In genomic region chr1:246566808-246567154, GRCh38 we compare ENCODE assay signal across 8 cellular contexts. TPM values are rescaled to one million over a fixed set of nuclear protein-coding genes. Genes with fewer than 3 reads are reported as not detected.
DNase-seq lines count a peak whose midpoint lies in the region; ATAC-seq, FAIRE-seq and TF ChIP-seq lines count a peak whose summit lies in the region.

No MANE protein-coding gene starts in this region.

- H3K27me3 ChIP-seq in GM23338 (ENCODE audit: insufficient read depth) (no peaks in the 10 kb centered on the region), HepG2 (ENCODE audit: control insufficient read depth in 1 of 2, insufficient read depth in 2 of 2, low read length in 2 of 2) (no peaks in the 10 kb centered on the region; a peak in 1 of 5 replicates), stomach smooth muscle (ENCODE audit: control insufficient read depth in 1 of 2, insufficient read depth in 2 of 2, low read length in 2 of 2) (no peaks in the 10 kb centered on the region)

- intact Hi-C loops in HepG2 (cut with micrococcal nuclease; ENCODE audit: unreplicated experiment), result loop anchor here (1.0 to 5.0 kb wide), 2 partner anchors 17 to 36 kb away; no protein-coding TSS in a partner anchor

- H3K79me2 ChIP-seq in GM23338 (replicated peaks; ENCODE audit: insufficient read depth) (peaks cover 86% of the 10 kb centered on the region), HepG2 (ENCODE audit: insufficient read depth, low read length) (peaks cover 72% of the 10 kb centered on the region)

- no peaks in the 10 kb centered on the region for H3F3A ChIP-seq in GM23338 (replicated peaks; ENCODE audit: low read depth)

- H3K27me3 Mint-ChIP-seq in GM23338 (ENCODE audit: insufficient read depth, low read depth, poor library complexity), result peaks cover 7% of the 10 kb centered on the region

- H3K27ac Mint-ChIP-seq in GM23338, result peak overlapping the region; percentile 90; the same call in 1 of the 2 replicates

- H4K20me1 ChIP-seq in GM23338 (replicated peaks; ENCODE audit: insufficient read depth) (peaks cover 9% of the 10 kb centered on the region; the same call in 1 of the 2 replicates), HepG2 (ENCODE audit: insufficient read depth, low read length) (no peaks in the 10 kb centered on the region)

- in situ Hi-C loops in HepG2 (cut with HindIII; ENCODE audit: extremely low pct_ligation_motif_present, low pct_unique_long_range_greater_than_20kb), result no loop called here

- H3K4me1 Mint-ChIP-seq in GM23338, result peaks cover 9% of the 10 kb centered on the region

- H3K9me3 ChIP-seq in HepG2 (ENCODE audit: low read length) (no peaks in the 10 kb centered on the region), stomach smooth muscle (ENCODE audit: control insufficient read depth in 2 of 2, low read length in 2 of 2) (no peaks in the 10 kb centered on the region)

- under 1% methylated on average over 16 of the region's 16 CpGs for WGBS in HepG2 (ENCODE audit: low lambda C conversion rate)

- no TSS peak for BruUV-seq in HepG2 (replicated peaks; lab: Mats Ljungman, UMichigan)

- H3K27ac ChIP-seq in GM23338 (ENCODE audit: low read depth), result peak overlapping the region; percentile 86
- peak overlapping the region; percentile 75 for H3K27ac ChIP-seq in HepG2 (ENCODE audit: extremely low read length, insufficient read depth, low read length)
- H3K27ac ChIP-seq in stomach smooth muscle (ENCODE audit: low read length), result peak overlapping the region; percentile 89

- no peak for TF ChIP-seq POLR2A in HepG2 (IDR thresholded peaks at IDR 0.05; ENCODE audit: insufficient read depth in 1 of 2, low read depth in 2 of 2, low read length in 2 of 2)

- DNase-seq in SIG-M5 treated with dmso at 0.1 percent for 504 hours (lab: John Stamatoyannopoulos, UW; ENCODE audit: unreplicated experiment) (peak; percentile 74), SIG-M5 (lab: John Stamatoyannopoulos, UW) (no peak), GM23338 (ENCODE audit: low spot score) (no peak), MV-4-11 (lab: John Stamatoyannopoulos, UW) (peak; percentile 41), cardiac fibroblast (ENCODE audit: low read depth in 2 of 2) (peak in 1 of 2 donors; percentile 45), HepG2 (ENCODE audit: low spot score) (no peak), NCI-H187 (lab: John Stamatoyannopoulos, UW) (no peak)

- H3K4me2 ChIP-seq in GM23338 (peak overlapping the region; percentile 94), HepG2 (ENCODE audit: low read depth, low read length) (peak overlapping the region; percentile 72)

- ATAC-seq in GM23338 (no peak), HepG2 (no peak)

- POLR2A ChIA-PET in HepG2 (lab: Yijun Ruan, JAX), result interaction anchor here (0.8 to 2.8 kb wide), 5 partner anchors 16 to 116 kb away, joined by 3 to 34 read pairs (median 3); no protein-coding TSS in a partner anchor

- peaks cover 17% of the 10 kb centered on the region for H3K36me3 Mint-ChIP-seq in GM23338 (ENCODE audit: low read depth)

- no peak for TF ChIP-seq EP300 in HepG2 (IDR thresholded peaks at IDR 0.05; ENCODE audit: low read depth in 2 of 2, low read length in 2 of 2)
- no peak for TF ChIP-seq EP300 in HepG2 (CRISPR knock-in tag; IDR thresholded peaks at IDR 0.05; ENCODE audit: borderline replicate concordance)

- no peaks in the 10 kb centered on the region for H3K9me2 ChIP-seq in GM23338 (ENCODE audit: insufficient read depth)

- H3K4me3 ChIP-seq in GM23338, result peak overlapping the region; percentile 95
- H3K4me3 ChIP-seq in cardiac fibroblast (replicated peaks in 1 of 2; ENCODE audit: low read depth in 2 of 2, low read length in 2 of 2), result peak overlapping the region; percentile 98
- peak overlapping the region; percentile 84 to 99 (median 96) for H3K4me3 ChIP-seq in HepG2 (replicated peaks in 1 of 3; ENCODE audit: insufficient read depth in 1 of 3, low read depth in 2 of 3, low read length in 3 of 3)
- H3K4me3 ChIP-seq in stomach smooth muscle (ENCODE audit: low read length in 2 of 2), result peak overlapping the region; percentile 88 to 99

- peak overlapping the region; percentile 98 for H3K4me3 Mint-ChIP-seq in GM23338

- H3K4me1 ChIP-seq in GM23338 (ENCODE audit: insufficient read depth), result peaks cover 13% of the 10 kb centered on the region; the same call in 1 of the 2 replicates
- peaks cover 54% of the 10 kb centered on the region for H3K4me1 ChIP-seq in HepG2 (ENCODE audit: insufficient read depth, low read length)
- peaks cover 16% of the 10 kb centered on the region for H3K4me1 ChIP-seq in stomach smooth muscle (ENCODE audit: control insufficient read depth, insufficient read depth, low read length)

- TF ChIP-seq CTCF in GM23338 (conservative IDR thresholded peaks at IDR 0.05; ENCODE audit: low read depth in 2 of 2), result no peak
- TF ChIP-seq CTCF in cardiac fibroblast (IDR thresholded peaks at IDR 0.05; ENCODE audit: low read depth, low read length), result no peak
- TF ChIP-seq CTCF in HepG2 (CRISPR knock-in tag; IDR thresholded peaks at IDR 0.05), result no peak; the same call in 1 of the 2 replicates

- H3K36me3 ChIP-seq in GM23338 (ENCODE audit: insufficient read depth) (no peaks in the 10 kb centered on the region), HepG2 (replicated peaks in 1 of 2; ENCODE audit: control insufficient read depth in 1 of 2, insufficient read depth in 2 of 2, low read length in 2 of 2) (peaks cover 0 to 9% of the 10 kb centered on the region in 2 experiments; a peak in 2 of 5 replicates), stomach smooth muscle (ENCODE audit: control insufficient read depth in 2 of 2, insufficient read depth in 2 of 2, low read length in 2 of 2) (peaks cover 5 to 6% of the 10 kb centered on the region in 2 donors)

- no peak for TF ChIP-seq RAD21 in HepG2 (CRISPR knock-in tag; IDR thresholded peaks at IDR 0.05)

- CTCF ChIA-PET in HepG2 (lab: Yijun Ruan, JAX; ENCODE audit: low intra/inter-chr PET ratio, low total read pairs), result no interaction called here

- H3K9ac ChIP-seq in HepG2 (ENCODE audit: insufficient read depth, low read depth, low read length) (peak overlapping the region; percentile 73), stomach smooth muscle (ENCODE audit: low read length in 2 of 2) (peak overlapping the region; percentile 90 to 93)

- FAIRE-seq in HepG2 (lab: Jason Lieb, UNC), result no peak

- peak overlapping the region; percentile 90 for H2AFZ ChIP-seq in GM23338
- no peak overlapping the region for H2AFZ ChIP-seq in HepG2 (ENCODE audit: low read length)

- H3K9me3 Mint-ChIP-seq in GM23338, result no peaks in the 10 kb centered on the region

RNA-seq across cellular contexts. Expression of gene CNST, which starts 0.5 kb away (rescaled TPM):
- 17.2 and 17.6 TPM in 2 replicates for total RNA-seq in GM23338 (2014; rRNA removed; shearing (Covaris generic))
- polyA plus RNA-seq in GM23338 (2016; fragmentation: Nextera tagmentation; extraction: Ambion mirVana) (8.1 and 8.9 TPM in 2 replicates), HepG2 (2011; rRNA removed) (6.3 and 6.4 TPM in 2 replicates)
- total RNA-seq in HepG2 (2016; rRNA removed; fragmentation: Illumina TruSeq; extraction: Trizol), result 12.4 and 15.7 TPM in 2 replicates
- 8.5 and 9.1 TPM in 2 replicates for total RNA-seq in HepG2 (2016; cell fraction: cytosol; rRNA removed; fragmentation: Illumina TruSeq; extraction: Trizol; ENCODE audit: low read depth)
- total RNA-seq in HepG2 (2016; cell fraction: insoluble cytoplasmic fraction; rRNA removed; fragmentation: Illumina TruSeq; extraction: Trizol), result 12.0 and 15.5 TPM in 2 replicates
- 7.1 and 7.9 TPM in 2 replicates for total RNA-seq in HepG2 (2016; cell fraction: membrane; rRNA removed; fragmentation: Illumina TruSeq; extraction: Trizol)
- total RNA-seq in HepG2 (2016; cell fraction: nucleus; rRNA removed; fragmentation: Illumina TruSeq; extraction: Trizol), result 12.9 and 18.4 TPM in 2 replicates
- 3.1 and 5.0 TPM in 2 replicates for polyA plus RNA-seq in HepG2 (2011; cell fraction: cytosol; rRNA removed)
- polyA plus RNA-seq in HepG2 (2011; cell fraction: nucleus; rRNA removed), result 5.9 and 6.8 TPM in 2 replicates
- 7.3 and 9.2 TPM in 2 replicates for polyA plus RNA-seq in HepG2 (2012)
- polyA plus RNA-seq in HepG2 (2016; cell fraction: cytosol; fragmentation: Illumina TruSeq; extraction: Trizol; ENCODE audit: low read depth), result 1.2 and 1.3 TPM in 2 replicates
- polyA plus RNA-seq in HepG2 (2016; cell fraction: insoluble cytoplasmic fraction; fragmentation: Illumina TruSeq; extraction: Trizol; ENCODE audit: low read depth), result 9.3 and 11.1 TPM in 2 replicates
- 2.1 and 2.4 TPM in 2 replicates for polyA plus RNA-seq in HepG2 (2016; cell fraction: membrane; fragmentation: Illumina TruSeq; extraction: Trizol; ENCODE audit: low read depth)
- polyA plus RNA-seq in HepG2 (2016; cell fraction: nucleus; fragmentation: Illumina TruSeq; extraction: Trizol; ENCODE audit: insufficient read depth, low read depth), result 14.1 and 14.2 TPM in 2 replicates
- polyA minus RNA-seq in HepG2 (2011; rRNA and poly(A)+ RNA removed; ENCODE audit: low replicate concordance), result 8.5 and 12.2 TPM in 2 replicates
- 6.3 and 8.2 TPM in 2 replicates for polyA minus RNA-seq in HepG2 (2011; cell fraction: cytosol; rRNA and poly(A)+ RNA removed)
- polyA minus RNA-seq in HepG2 (2011; cell fraction: nucleus; rRNA and poly(A)+ RNA removed), result 35.5 and 40.3 TPM in 2 replicates

RNA-seq across cellular contexts. Expression of gene TFB2M, which starts 0.7 kb away (rescaled TPM):
- 24.9 and 25.2 TPM in 2 replicates for total RNA-seq in GM23338 (2014; rRNA removed; shearing (Covaris generic))
- 11.2 and 18.7 TPM in 2 replicates for polyA plus RNA-seq in GM23338 (2016; fragmentation: Nextera tagmentation; extraction: Ambion mirVana)
- 31.4 and 45.9 TPM in 2 replicates for total RNA-seq in HepG2 (2016; rRNA removed; fragmentation: Illumina TruSeq; extraction: Trizol)
- 8.9 and 9.8 TPM in 2 replicates for total RNA-seq in HepG2 (2016; cell fraction: cytosol; rRNA removed; fragmentation: Illumina TruSeq; extraction: Trizol; ENCODE audit: low read depth)
- 32.2 and 43.1 TPM in 2 replicates for total RNA-seq in HepG2 (2016; cell fraction: insoluble cytoplasmic fraction; rRNA removed; fragmentation: Illumina TruSeq; extraction: Trizol)
- total RNA-seq in HepG2 (2016; cell fraction: membrane; rRNA removed; fragmentation: Illumina TruSeq; extraction: Trizol), result 9.8 and 12.0 TPM in 2 replicates
- 17.5 and 20.5 TPM in 2 replicates for total RNA-seq in HepG2 (2016; cell fraction: nucleus; rRNA removed; fragmentation: Illumina TruSeq; extraction: Trizol)
- 12.0 and 15.7 TPM in 2 replicates for polyA plus RNA-seq in HepG2 (2011; rRNA removed)
- 7.1 and 10.0 TPM in 2 replicates for polyA plus RNA-seq in HepG2 (2011; cell fraction: cytosol; rRNA removed)
- 5.1 and 5.6 TPM in 2 replicates for polyA plus RNA-seq in HepG2 (2011; cell fraction: nucleus; rRNA removed)
- polyA plus RNA-seq in HepG2 (2012), result 15.8 and 18.7 TPM in 2 replicates
- polyA plus RNA-seq in HepG2 (2016; cell fraction: cytosol; fragmentation: Illumina TruSeq; extraction: Trizol; ENCODE audit: low read depth), result 3.6 and 3.8 TPM in 2 replicates
- 39.9 and 41.4 TPM in 2 replicates for polyA plus RNA-seq in HepG2 (2016; cell fraction: insoluble cytoplasmic fraction; fragmentation: Illumina TruSeq; extraction: Trizol; ENCODE audit: low read depth)
- 6.0 and 6.8 TPM in 2 replicates for polyA plus RNA-seq in HepG2 (2016; cell fraction: membrane; fragmentation: Illumina TruSeq; extraction: Trizol; ENCODE audit: low read depth)
- polyA plus RNA-seq in HepG2 (2016; cell fraction: nucleus; fragmentation: Illumina TruSeq; extraction: Trizol; ENCODE audit: insufficient read depth, low read depth), result 21.1 and 23.0 TPM in 2 replicates
- polyA minus RNA-seq in HepG2 (2011; rRNA and poly(A)+ RNA removed; ENCODE audit: low replicate concordance), result 4.7 and 9.6 TPM in 2 replicates
- polyA minus RNA-seq in HepG2 (2011; cell fraction: cytosol; rRNA and poly(A)+ RNA removed), result 5.7 and 6.9 TPM in 2 replicates
- polyA minus RNA-seq in HepG2 (2011; cell fraction: nucleus; rRNA and poly(A)+ RNA removed), result 13.8 and 14.8 TPM in 2 replicates

RNA-seq across cellular contexts. Expression of gene SMYD3, which starts 59.7 kb away (rescaled TPM):
- total RNA-seq in GM23338 (2014; rRNA removed; shearing (Covaris generic)), result 31.7 and 34.4 TPM in 2 replicates
- polyA plus RNA-seq in GM23338 (2016; fragmentation: Nextera tagmentation; extraction: Ambion mirVana), result 31.8 and 34.1 TPM in 2 replicates
- total RNA-seq in HepG2 (2016; rRNA removed; fragmentation: Illumina TruSeq; extraction: Trizol), result 27.7 and 32.9 TPM in 2 replicates
- total RNA-seq in HepG2 (2016; cell fraction: cytosol; rRNA removed; fragmentation: Illumina TruSeq; extraction: Trizol; ENCODE audit: low read depth), result 54.0 and 56.1 TPM in 2 replicates
- 24.8 and 37.8 TPM in 2 replicates for total RNA-seq in HepG2 (2016; cell fraction: insoluble cytoplasmic fraction; rRNA removed; fragmentation: Illumina TruSeq; extraction: Trizol)
- 35.4 and 37.3 TPM in 2 replicates for total RNA-seq in HepG2 (2016; cell fraction: membrane; rRNA removed; fragmentation: Illumina TruSeq; extraction: Trizol)
- total RNA-seq in HepG2 (2016; cell fraction: nucleus; rRNA removed; fragmentation: Illumina TruSeq; extraction: Trizol), result 28.7 and 30.4 TPM in 2 replicates
- polyA plus RNA-seq in HepG2 (2011; rRNA removed), result 29.2 and 35.8 TPM in 2 replicates
- 19.7 and 23.0 TPM in 2 replicates for polyA plus RNA-seq in HepG2 (2011; cell fraction: cytosol; rRNA removed)
- 10.9 and 13.1 TPM in 2 replicates for polyA plus RNA-seq in HepG2 (2011; cell fraction: nucleus; rRNA removed)
- polyA plus RNA-seq in HepG2 (2012), result 44.3 and 60.7 TPM in 2 replicates
- 30.9 and 35.7 TPM in 2 replicates for polyA plus RNA-seq in HepG2 (2016; cell fraction: cytosol; fragmentation: Illumina TruSeq; extraction: Trizol; ENCODE audit: low read depth)
- polyA plus RNA-seq in HepG2 (2016; cell fraction: insoluble cytoplasmic fraction; fragmentation: Illumina TruSeq; extraction: Trizol; ENCODE audit: low read depth), result 37.3 and 37.7 TPM in 2 replicates
- 25.1 and 29.0 TPM in 2 replicates for polyA plus RNA-seq in HepG2 (2016; cell fraction: membrane; fragmentation: Illumina TruSeq; extraction: Trizol; ENCODE audit: low read depth)
- polyA plus RNA-seq in HepG2 (2016; cell fraction: nucleus; fragmentation: Illumina TruSeq; extraction: Trizol; ENCODE audit: insufficient read depth, low read depth), result 17.8 and 20.2 TPM in 2 replicates
- 37.6 and 43.7 TPM in 2 replicates for polyA minus RNA-seq in HepG2 (2011; rRNA and poly(A)+ RNA removed; ENCODE audit: low replicate concordance)
- polyA minus RNA-seq in HepG2 (2011; cell fraction: cytosol; rRNA and poly(A)+ RNA removed), result 11.4 and 12.4 TPM in 2 replicates
- 59.6 and 65.0 TPM in 2 replicates for polyA minus RNA-seq in HepG2 (2011; cell fraction: nucleus; rRNA and poly(A)+ RNA removed)

Comparison
In these comparisons a context has a peak if more than half of its experiments do, and no peak if none do; other contexts are left out.
1. DNase-seq: peak in SIG-M5 treated with dmso at 0.1 percent for 504 hours (single experiment) and MV-4-11 (single experiment); none in SIG-M5 (single experiment), GM23338 (single experiment), HepG2 (single experiment) and NCI-H187 (0 of 2).
2. Peak in every context shown above with its lines, with median percentiles within 50 percentile points of each other: H3K27ac ChIP-seq and H3K4me3 ChIP-seq.